Comparison of ENCODE assay signal across 1 cellular context in genomic region chr10:22053048-22053447, GRCh38.
A peak's percentile ranks its signal among the peaks of the same experiment; 100 is the strongest.
TF ChIP-seq lines count a peak whose summit lies in the region.

No MANE protein-coding gene starts in this region.

TF ChIP-seq in K562, 482 proteins besides CTCF, POLR2A, EP300 and RAD21:
- no peak for TF ChIP-seq TSC22D4 (tag; IDR thresholded peaks at IDR 0.05)
- TF ChIP-seq FOXA3 (CRISPR knock-in tag; conservative IDR thresholded peaks at IDR 0.05 in 1 of 2, IDR thresholded peaks at IDR 0.05 in 1 of 2) = no peak
- no peak for TF ChIP-seq NFRKB (IDR thresholded peaks at IDR 0.05; ENCODE audit: low read depth)
- no peak for TF ChIP-seq SAFB (IDR thresholded peaks at IDR 0.05; ENCODE audit: borderline replicate concordance, low read depth, low read length)
- TF ChIP-seq NRF1 (conservative IDR thresholded peaks at IDR 0.05 in 1 of 2, IDR thresholded peaks at IDR 0.05 in 1 of 2) = peak; percentile 53 to 66; a peak in 3 of 4 replicates
- TF ChIP-seq ADNP (tag; IDR thresholded peaks at IDR 0.05) = no peak
- TF ChIP-seq ZNF143 (CRISPR knock-in tag; IDR thresholded peaks at IDR 0.05) = no peak
- no peak for TF ChIP-seq HDAC8 (tag; IDR thresholded peaks at IDR 0.05)
- TF ChIP-seq FOXM1 (IDR thresholded peaks at IDR 0.05; ENCODE audit: low read depth) = no peak
- TF ChIP-seq FOXM1 (CRISPR knock-in tag; IDR thresholded peaks at IDR 0.05; ENCODE audit: low read depth) = no peak
- no peak for TF ChIP-seq SPI1 (IDR thresholded peaks at IDR 0.05; ENCODE audit: borderline replicate concordance, low read depth, low read length)
- no peak for TF ChIP-seq BRD4 (IDR thresholded peaks at IDR 0.05)
- 0 out of 2 replicates have a peak, but pooled peaks have one; percentile 21 for TF ChIP-seq NR2C1 (IDR thresholded peaks at IDR 0.05)
- TF ChIP-seq NR2C1 (tag; IDR thresholded peaks at IDR 0.05) = peak; percentile 63
- no peak for TF ChIP-seq ZNF316 (IDR thresholded peaks at IDR 0.05)
- TF ChIP-seq ZNF592 (IDR thresholded peaks at IDR 0.05) = no peak
- TF ChIP-seq, protein P1, sequence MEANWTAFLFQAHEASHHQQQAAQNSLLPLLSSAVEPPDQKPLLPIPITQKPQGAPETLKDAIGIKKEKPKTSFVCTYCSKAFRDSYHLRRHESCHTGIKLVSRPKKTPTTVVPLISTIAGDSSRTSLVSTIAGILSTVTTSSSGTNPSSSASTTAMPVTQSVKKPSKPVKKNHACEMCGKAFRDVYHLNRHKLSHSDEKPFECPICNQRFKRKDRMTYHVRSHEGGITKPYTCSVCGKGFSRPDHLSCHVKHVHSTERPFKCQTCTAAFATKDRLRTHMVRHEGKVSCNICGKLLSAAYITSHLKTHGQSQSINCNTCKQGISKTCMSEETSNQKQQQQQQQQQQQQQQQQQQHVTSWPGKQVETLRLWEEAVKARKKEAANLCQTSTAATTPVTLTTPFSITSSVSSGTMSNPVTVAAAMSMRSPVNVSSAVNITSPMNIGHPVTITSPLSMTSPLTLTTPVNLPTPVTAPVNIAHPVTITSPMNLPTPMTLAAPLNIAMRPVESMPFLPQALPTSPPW (CRISPR knock-in tag; IDR thresholded peaks at IDR 0.05) = no peak
- TF ChIP-seq NCOA4 (IDR thresholded peaks at IDR 0.05; ENCODE audit: partially characterized antibody) = no peak
- no peak for TF ChIP-seq HNRNPLL (IDR thresholded peaks at IDR 0.05; ENCODE audit: low read depth, low read length, poor library complexity, severe bottlenecking)
- no peak for TF ChIP-seq STAT5B (CRISPR knock-in tag; IDR thresholded peaks at IDR 0.05)
- TF ChIP-seq STAT5A (IDR thresholded peaks at IDR 0.05; ENCODE audit: borderline replicate concordance, low read length) = no peak
- TF ChIP-seq RFX1 (IDR thresholded peaks at IDR 0.05) = peak; percentile 42
- no peak; the same call in 1 of the 2 replicates for TF ChIP-seq NR2C2 (CRISPR knock-in tag; IDR thresholded peaks at IDR 0.05)
- 0 out of 2 replicates have a peak, but pooled peaks have one; percentile 23 for TF ChIP-seq NR2C2 (tag; IDR thresholded peaks at IDR 0.05)
- TF ChIP-seq HLTF (IDR thresholded peaks at IDR 0.05) = no peak
- no peak for TF ChIP-seq RBM34 (IDR thresholded peaks at IDR 0.05; ENCODE audit: borderline replicate concordance, insufficient read depth, low read length)
